Comparison of ENCODE assay signal across 9 cellular contexts in the genomic region with DNA sequence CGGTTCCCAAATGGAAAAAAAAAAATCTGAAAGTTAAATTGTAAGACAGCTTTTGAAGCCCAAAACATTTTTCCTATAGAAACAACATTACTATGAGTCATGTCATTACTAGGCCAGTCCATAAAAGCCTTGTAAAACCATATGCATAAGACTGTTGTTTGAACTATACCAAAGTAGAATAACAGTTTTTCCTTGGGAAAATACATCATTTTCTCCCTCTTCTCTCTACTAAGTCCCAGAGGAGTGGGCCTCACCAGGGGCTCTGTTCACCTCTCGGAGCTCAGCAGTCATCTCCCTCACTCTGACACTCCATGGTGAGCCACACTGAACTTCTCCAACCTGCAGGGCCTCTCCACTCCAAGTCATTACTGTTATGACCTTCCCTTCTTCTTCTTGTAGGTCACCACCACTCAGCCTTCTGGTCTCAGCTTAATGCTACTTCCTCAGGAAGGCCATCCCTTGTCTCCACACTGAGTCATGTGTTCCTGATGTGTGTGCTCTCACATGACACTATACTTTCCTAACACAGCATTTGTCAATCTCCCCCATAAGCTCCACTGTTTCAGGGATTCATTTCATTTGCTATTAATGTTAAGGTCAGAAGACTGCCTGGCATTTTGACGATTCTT. TPM values are rescaled to one million over a fixed set of nuclear protein-coding genes. Genes with fewer than 3 reads are reported as not detected.
DNase-seq lines count a peak whose midpoint lies in the region; ATAC-seq, FAIRE-seq and TF ChIP-seq lines count a peak whose summit lies in the region.
"Had no signal": no experiment of that assay in that cellular context is flagged by ENCODE, and none has a peak within 500 bp of the region (broad histone marks: within the 10 kb centered on the region; RNA-seq: fewer than 3 reads in every experiment).

No MANE protein-coding gene starts in this region.

- no peaks in the 10 kb centered on the region; the same call in 1 of the 2 replicates for H4K20me1 ChIP-seq in HepG2 (ENCODE audit: insufficient read depth, low read length)

- 83% methylated on average over 3 of the region's 3 CpGs for WGBS in liver
- 42% methylated on average over 3 of the region's 3 CpGs for WGBS in HepG2 (ENCODE audit: low lambda C conversion rate)

- H3K27me3 ChIP-seq in liver (ENCODE audit: control insufficient read depth in 4 of 4, insufficient read depth in 4 of 4, low read length in 3 of 4) (no peaks in the 10 kb centered on the region), HepG2 (ENCODE audit: control insufficient read depth in 1 of 2, insufficient read depth in 2 of 2, low read length in 2 of 2) (no peaks in the 10 kb centered on the region), vagina (no peaks in the 10 kb centered on the region)
- H3K27me3 ChIP-seq: ovary had no signal

- intact Hi-C loops in HepG2 (cut with micrococcal nuclease; ENCODE audit: unreplicated experiment), result no loop called here
- intact Hi-C loops in vagina (cut with DNase I), result no loop called here

- DNase-seq in HepG2 (ENCODE audit: low spot score) (no peak), kidney tubule cell (ENCODE audit: low spot score) (peak; percentile 75), vagina (ENCODE audit: extremely low spot score in 2 of 2) (no peak), SW 1271 (lab: John Stamatoyannopoulos, UW) (no peak)
- DNase-seq in activated naive CD4-positive, alpha-beta T cell treated with anti-CD3 and anti-CD28 coated beads, Interleukin-2, amount 50 U/mL, for 72 hours (ENCODE audit: low spot score in 2 of 2), result no peak
- no peak for DNase-seq in activated effector memory CD4-positive, alpha-beta T cell treated with anti-CD3 and anti-CD28 coated beads, Interleukin-2, amount 50 U/mL, for 16 hours
- DNase-seq: ovary had no signal

- no peaks in the 10 kb centered on the region for H3K4me1 ChIP-seq in liver (ENCODE audit: control insufficient read depth in 4 of 4, insufficient read depth in 4 of 4, low read length in 3 of 4)
- H3K4me1 ChIP-seq in HepG2 (ENCODE audit: insufficient read depth, low read length), result 0 out of 2 replicates have a peak, but pooled peaks cover 5% of the 10 kb centered on the region
- peaks cover 11% of the 10 kb centered on the region for H3K4me1 ChIP-seq in vagina

- no peak overlapping the region for H2AFZ ChIP-seq in HepG2 (ENCODE audit: low read length)

- H3K27ac ChIP-seq in liver (ENCODE audit: low read depth in 1 of 2, low read length in 2 of 2), result peak overlapping the region; percentile 57 to 62
- no peak overlapping the region for H3K27ac ChIP-seq in HepG2 (ENCODE audit: extremely low read length, insufficient read depth, low read length)
- H3K27ac ChIP-seq in vagina, result peak overlapping the region; percentile 14
- H3K27ac ChIP-seq: ovary had no signal

- peaks cover 4 to 38% of the 10 kb centered on the region in 2 donors for H3K9me3 Mint-ChIP-seq in activated naive CD4-positive, alpha-beta T cell treated with anti-CD3 and anti-CD28 coated beads, Interleukin-2, amount 50 U/mL, for 72 hours

- no peak for TF ChIP-seq POLR2A in HepG2 (IDR thresholded peaks at IDR 0.05; ENCODE audit: insufficient read depth in 1 of 2, low read depth in 2 of 2, low read length in 2 of 2)
- no peak for TF ChIP-seq POLR2A in vagina (IDR thresholded peaks at IDR 0.05)

- ATAC-seq in HepG2 (no peak), HG02852 (IDR thresholded peaks at IDR 0.05; ENCODE audit: unreplicated experiment) (no peak)
- ATAC-seq in activated naive CD4-positive, alpha-beta T cell treated with anti-CD3 and anti-CD28 coated beads, Interleukin-2, amount 50 U/mL, for 72 hours, result peak; percentile 74 to 90

- POLR2A ChIA-PET in HepG2 (lab: Yijun Ruan, JAX), result no interaction called here

- BruUV-seq in HepG2 (replicated peaks; lab: Mats Ljungman, UMichigan), result no TSS peak

- peaks cover 1 to 34% of the 10 kb centered on the region in 2 donors for H3K36me3 Mint-ChIP-seq in activated naive CD4-positive, alpha-beta T cell treated with anti-CD3 and anti-CD28 coated beads, Interleukin-2, amount 50 U/mL, for 72 hours

- CTCF ChIA-PET in HepG2 (lab: Yijun Ruan, JAX; ENCODE audit: low intra/inter-chr PET ratio, low total read pairs), result no interaction called here

- TF ChIP-seq RAD21 in liver (IDR thresholded peaks at IDR 0.05) (peak; percentile 5 to 13), HepG2 (CRISPR knock-in tag; IDR thresholded peaks at IDR 0.05) (no peak)

- H3K9me3 ChIP-seq in liver (ENCODE audit: control insufficient read depth in 4 of 4, low read length in 3 of 4) (no peaks in the 10 kb centered on the region), HepG2 (ENCODE audit: low read length) (peaks cover 15% of the 10 kb centered on the region), vagina (no peaks in the 10 kb centered on the region)
- H3K9me3 ChIP-seq: ovary had no signal

- TF ChIP-seq CTCF in liver (IDR thresholded peaks at IDR 0.05; ENCODE audit: low read depth, low read length, missing input control) (no peak), HepG2 (CRISPR knock-in tag; IDR thresholded peaks at IDR 0.05) (no peak), vagina (IDR thresholded peaks at IDR 0.05) (no peak)

- H3K36me3 ChIP-seq in liver (ENCODE audit: control insufficient read depth in 4 of 4, insufficient read depth in 3 of 4, low read depth in 1 of 4, low read length in 3 of 4), result peaks cover 0 to 2% (median 0%) of the 10 kb centered on the region in 4 donors
- H3K36me3 ChIP-seq in HepG2 (replicated peaks in 1 of 2; ENCODE audit: control insufficient read depth in 1 of 2, insufficient read depth in 2 of 2, low read length in 2 of 2), result no peaks in the 10 kb centered on the region
- H3K36me3 ChIP-seq in vagina, result no peaks in the 10 kb centered on the region
- H3K36me3 ChIP-seq: ovary had no signal

- TF ChIP-seq EP300 in HepG2 (IDR thresholded peaks at IDR 0.05; ENCODE audit: low read depth in 2 of 2, low read length in 2 of 2) (no peak), HepG2 (CRISPR knock-in tag; IDR thresholded peaks at IDR 0.05; ENCODE audit: borderline replicate concordance) (no peak)

- no peak for FAIRE-seq in HepG2 (lab: Jason Lieb, UNC)

- H3K4me2 ChIP-seq in HepG2 (ENCODE audit: low read depth, low read length), result no peak overlapping the region

- in situ Hi-C loops in HepG2 (cut with HindIII; ENCODE audit: extremely low pct_ligation_motif_present, low pct_unique_long_range_greater_than_20kb), result no loop called here

- H3K4me3 ChIP-seq in liver (ENCODE audit: low read depth in 1 of 3, low read length in 3 of 3), result no peak overlapping the region
- H3K4me3 ChIP-seq in HepG2 (replicated peaks in 1 of 3; ENCODE audit: insufficient read depth in 1 of 3, low read depth in 2 of 3, low read length in 3 of 3), result no peak overlapping the region
- no peak overlapping the region for H3K4me3 ChIP-seq in vagina
- H3K4me3 ChIP-seq: ovary had no signal

- no peaks in the 10 kb centered on the region for H3K79me2 ChIP-seq in HepG2 (ENCODE audit: insufficient read depth, low read length)

- H3K27ac Mint-ChIP-seq in activated naive CD4-positive, alpha-beta T cell treated with anti-CD3 and anti-CD28 coated beads, Interleukin-2, amount 50 U/mL, for 72 hours, result peak overlapping the region; percentile 15 to 52

- H3K9ac ChIP-seq in liver (ENCODE audit: low read depth in 1 of 2, low read length in 2 of 2) (peak overlapping the region in 1 of 2 donors; percentile 72), HepG2 (ENCODE audit: insufficient read depth, low read depth, low read length) (no peak overlapping the region)

TF ChIP-seq in liver, 16 proteins besides CTCF, POLR2A, EP300 and RAD21 (continues in another document):
- TF ChIP-seq GABPA (IDR thresholded peaks at IDR 0.05 in 1 of 2, conservative IDR thresholded peaks at IDR 0.05 in 1 of 2), result no peak
- TF ChIP-seq YY1 (IDR thresholded peaks at IDR 0.05), result peak; percentile 55
- no peak for TF ChIP-seq RXRA (IDR thresholded peaks at IDR 0.05)

TF ChIP-seq in HepG2, 621 proteins besides CTCF, POLR2A, EP300 and RAD21:
- TF ChIP-seq ZNF737 (CRISPR knock-in tag; IDR thresholded peaks at IDR 0.05; ENCODE audit: borderline replicate concordance) (no peak), KDM2A (CRISPR knock-in tag; IDR thresholded peaks at IDR 0.05; ENCODE audit: borderline replicate concordance, low read depth) (no peak)
TF ChIP-seq in HepG2: peak in this region for 0.

RNA-seq across cellular contexts. Expression of gene ZNF438, which starts 32.5 kb away (rescaled TPM):
- total RNA-seq in liver, result 1 to 10 TPM; 2.3 to 2.9 TPM
- polyA plus RNA-seq in liver, result 1 to 10 TPM; 1.9 to 2.0 TPM
- 0.75 and 1.2 TPM in 2 replicates for total RNA-seq in HepG2 (2016; rRNA removed; fragmentation: Illumina TruSeq; extraction: Trizol)
- total RNA-seq in HepG2 (2016; cell fraction: cytosol; rRNA removed; fragmentation: Illumina TruSeq; extraction: Trizol; ENCODE audit: low read depth), result 0.18 and 0.81 TPM in 2 replicates
- 0.89 and 1.5 TPM in 2 replicates for total RNA-seq in HepG2 (2016; cell fraction: insoluble cytoplasmic fraction; rRNA removed; fragmentation: Illumina TruSeq; extraction: Trizol)
- 1.0 and 1.1 TPM in 2 replicates for total RNA-seq in HepG2 (2016; cell fraction: membrane; rRNA removed; fragmentation: Illumina TruSeq; extraction: Trizol)
- total RNA-seq in HepG2 (2016; cell fraction: nucleus; rRNA removed; fragmentation: Illumina TruSeq; extraction: Trizol), result 0.90 and 0.97 TPM in 2 replicates
- polyA plus RNA-seq in HepG2 (2011; rRNA removed), result 0.83 and 0.98 TPM in 2 replicates
- polyA plus RNA-seq in HepG2 (2011; cell fraction: cytosol; rRNA removed), result 0.43 and 0.69 TPM in 2 replicates
- polyA plus RNA-seq in HepG2 (2011; cell fraction: nucleus; rRNA removed), result 0.74 and 0.93 TPM in 2 replicates
- polyA plus RNA-seq in HepG2 (2012), result 0.62 and 0.69 TPM in 2 replicates
- 0.23 and 0.25 TPM in 2 replicates for polyA plus RNA-seq in HepG2 (2016; cell fraction: cytosol; fragmentation: Illumina TruSeq; extraction: Trizol; ENCODE audit: low read depth)
- 1.4 and 1.7 TPM in 2 replicates for polyA plus RNA-seq in HepG2 (2016; cell fraction: insoluble cytoplasmic fraction; fragmentation: Illumina TruSeq; extraction: Trizol; ENCODE audit: low read depth)
- polyA plus RNA-seq in HepG2 (2016; cell fraction: membrane; fragmentation: Illumina TruSeq; extraction: Trizol; ENCODE audit: low read depth), result 0.62 and 0.98 TPM in 2 replicates
- 0.78 and 1.5 TPM in 2 replicates for polyA plus RNA-seq in HepG2 (2016; cell fraction: nucleus; fragmentation: Illumina TruSeq; extraction: Trizol; ENCODE audit: insufficient read depth, low read depth)
- 1.1 and 3.3 TPM in 2 replicates for polyA minus RNA-seq in HepG2 (2011; rRNA and poly(A)+ RNA removed; ENCODE audit: low replicate concordance)
- 0.40 and 0.53 TPM in 2 replicates for polyA minus RNA-seq in HepG2 (2011; cell fraction: cytosol; rRNA and poly(A)+ RNA removed)
- polyA minus RNA-seq in HepG2 (2011; cell fraction: nucleus; rRNA and poly(A)+ RNA removed), result 1.7 TPM in 2 replicates
- 1 to 10 TPM; 3.7 to 4.2 TPM for total RNA-seq in activated naive CD4-positive, alpha-beta T cell treated with anti-CD3 and anti-CD28 coated beads, Interleukin-2, amount 50 U/mL, for 72 hours
- 11.8 TPM for total RNA-seq in vagina

Comparison
In these comparisons a context has a peak if more than half of its experiments do, and no peak if none do; other contexts are left out.
1. ATAC-seq: peak in activated naive CD4-positive, alpha-beta T cell treated with anti-CD3 and anti-CD28 coated beads, Interleukin-2, amount 50 U/mL, for 72 hours (2 of 2); none in HepG2 (single experiment) and HG02852 (single experiment).